ENCODE assay signal across 20 cellular contexts in the genomic region with DNA sequence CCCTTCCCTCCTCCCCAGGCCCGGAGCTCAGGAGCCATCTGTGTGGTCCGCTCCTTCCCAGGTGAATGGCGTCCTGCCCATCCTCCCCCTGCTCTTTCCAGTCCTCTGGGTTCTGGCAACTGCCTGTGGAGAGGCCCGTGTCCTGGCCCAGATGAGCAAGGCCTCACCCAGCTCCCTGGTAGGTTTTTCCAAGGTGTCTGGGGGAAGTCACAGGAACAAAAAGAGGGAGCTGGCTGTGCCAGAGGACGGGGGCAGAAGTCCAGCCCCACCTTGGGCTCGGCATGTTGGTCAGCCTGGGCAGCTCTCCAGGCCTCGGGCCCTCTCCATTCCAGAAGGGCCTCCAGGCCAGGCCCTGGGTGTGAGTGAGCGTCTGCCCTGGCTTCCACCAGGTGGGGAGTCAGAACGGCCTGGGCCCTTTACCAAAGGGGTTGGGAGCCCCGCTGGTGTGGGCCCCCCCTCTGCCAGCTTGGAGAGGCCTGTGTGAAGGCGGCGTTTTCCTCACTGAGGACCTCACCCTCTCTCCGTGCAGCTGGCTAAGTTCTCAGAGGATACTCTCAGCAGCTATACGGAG. TPM values are rescaled to one million over a fixed set of nuclear protein-coding genes. Genes with fewer than 3 reads are reported as not detected.
A peak's percentile ranks its signal among the peaks of the same experiment; 100 is the strongest.
DNase-seq lines count a peak whose midpoint lies in the region; ATAC-seq and TF ChIP-seq lines count a peak whose summit lies in the region.
"Had no signal": no experiment of that assay in that cellular context is flagged by ENCODE, and none has a peak within 500 bp of the region (broad histone marks: within the 10 kb centered on the region; RNA-seq: fewer than 3 reads in every experiment).

No MANE protein-coding gene starts in this region.

- WGBS in gastroesophageal sphincter (ENCODE audit: low coverage in 1 of 2), 2 donors: 40% methylated on average over 1 of the region's 14 CpGs; no CpG with 5 or more reads in 1 of the 2 donors

- POLR2A ChIA-PET in activated CD8-positive, alpha-beta T cell treated with anti-CD3 and anti-CD28 coated beads, Interleukin-2, amount 10 ng/mL, durations not matched to agents 7 days and 5 days (lab: Charles Lee): interaction anchor here (1.1 kb wide), 1 partner anchor 19 kb away, joined by 3 read pairs; no protein-coding TSS in a partner anchor
- POLR2A ChIA-PET in activated CD8-positive, alpha-beta T cell treated with anti-CD3 and anti-CD28 coated beads for 36 hours (lab: Charles Lee): interaction anchor here (0.6 kb wide), 1 partner anchor 260 kb away, joined by 3 read pairs; no protein-coding TSS in a partner anchor

- TF ChIP-seq POLR2A in gastroesophageal sphincter (IDR thresholded peaks at IDR 0.05): no peak

- no peak for ATAC-seq in activated CD8-positive, alpha-beta T cell treated with anti-CD3 and anti-CD28 coated beads, Interleukin-2, amount 10 ng/mL, durations not matched to agents 7 days and 5 days
- ATAC-seq in activated CD8-positive, alpha-beta T cell treated with anti-CD3 and anti-CD28 coated beads for 36 hours: no peak
- ATAC-seq in gastroesophageal sphincter: peak; percentile 20
- ATAC-seq in GM21529 (IDR thresholded peaks at IDR 0.05; ENCODE audit: unreplicated experiment): no peak

- CTCF ChIA-PET in activated CD8-positive, alpha-beta T cell treated with anti-CD3 and anti-CD28 coated beads, Interleukin-2, amount 10 ng/mL, durations not matched to agents 7 days and 5 days (lab: Charles Lee): no interaction called here
- CTCF ChIA-PET in activated CD8-positive, alpha-beta T cell treated with anti-CD3 and anti-CD28 coated beads for 36 hours (lab: Charles Lee): interaction anchor here (1.2 kb wide), 1 partner anchor 143 kb away, joined by 4 read pairs; a partner anchor contains a TSS

- intact Hi-C loops in activated CD8-positive, alpha-beta T cell treated with anti-CD3 and anti-CD28 coated beads for 36 hours (cut with micrococcal nuclease): no loop called here

- H3K4me3 Mint-ChIP-seq in activated CD8-positive, alpha-beta T cell treated with anti-CD3 and anti-CD28 coated beads, Interleukin-2, amount 10 ng/mL, durations not matched to agents 7 days and 5 days: no peak overlapping the region
- no peak overlapping the region for H3K4me3 Mint-ChIP-seq in activated CD8-positive, alpha-beta T cell treated with anti-CD3 and anti-CD28 coated beads for 36 hours
- H3K4me3 Mint-ChIP-seq: mesothelial cell of epicardium had no signal

- H3K27me3 ChIP-seq in gastroesophageal sphincter (no peaks in the 10 kb centered on the region), mucosa of rectum (ENCODE audit: control insufficient read depth in 2 of 2, insufficient read depth in 2 of 2, low read length in 2 of 2) (no peaks in the 10 kb centered on the region), subcutaneous abdominal adipose tissue (ENCODE audit: control insufficient read depth in 5 of 5, insufficient read depth in 4 of 5, low read length in 5 of 5) (no peaks in the 10 kb centered on the region)
- H3K27me3 ChIP-seq: BE2C, vagina had no signal

- H3K4me1 Mint-ChIP-seq in activated CD8-positive, alpha-beta T cell treated with anti-CD3 and anti-CD28 coated beads, Interleukin-2, amount 10 ng/mL, durations not matched to agents 7 days and 5 days (ENCODE audit: low read depth): peaks cover 28% of the 10 kb centered on the region
- H3K4me1 Mint-ChIP-seq in activated CD8-positive, alpha-beta T cell treated with anti-CD3 and anti-CD28 coated beads for 36 hours (ENCODE audit: low read depth): peaks cover 17% of the 10 kb centered on the region
- H3K4me1 Mint-ChIP-seq: mesothelial cell of epicardium had no signal

- no peak for TF ChIP-seq EP300 in gastroesophageal sphincter (IDR thresholded peaks at IDR 0.05)

- H3K36me3 Mint-ChIP-seq in activated CD8-positive, alpha-beta T cell treated with anti-CD3 and anti-CD28 coated beads, Interleukin-2, amount 10 ng/mL, durations not matched to agents 7 days and 5 days (ENCODE audit: low read depth): peaks cover 18% of the 10 kb centered on the region
- peaks cover 2% of the 10 kb centered on the region for H3K36me3 Mint-ChIP-seq in activated CD8-positive, alpha-beta T cell treated with anti-CD3 and anti-CD28 coated beads for 36 hours (ENCODE audit: low read depth)

- peaks cover 0 to 48% (median 16%) of the 10 kb centered on the region in 3 donors for H3K4me1 ChIP-seq in gastroesophageal sphincter
- H3K4me1 ChIP-seq in mucosa of rectum (ENCODE audit: control insufficient read depth in 2 of 2, insufficient read depth in 2 of 2, low read length in 2 of 2): peaks cover 16 to 20% of the 10 kb centered on the region in 2 donors
- peaks cover 6 to 63% (median 43%) of the 10 kb centered on the region in 5 donors for H3K4me1 ChIP-seq in subcutaneous abdominal adipose tissue (ENCODE audit: control insufficient read depth in 5 of 5, insufficient read depth in 5 of 5, low read length in 5 of 5)
- H3K4me1 ChIP-seq: BE2C, vagina had no signal

- H3K36me3 ChIP-seq in gastroesophageal sphincter: peaks cover 0 to 76% of the 10 kb centered on the region in 2 donors
- H3K36me3 ChIP-seq in mucosa of rectum (ENCODE audit: control insufficient read depth in 2 of 2, insufficient read depth in 2 of 2, low read length in 2 of 2): peaks cover 36 to 44% of the 10 kb centered on the region in 2 donors
- H3K36me3 ChIP-seq in subcutaneous abdominal adipose tissue (ENCODE audit: control insufficient read depth in 5 of 5, insufficient read depth in 5 of 5, low read length in 5 of 5): peaks cover 0 to 71% (median 57%) of the 10 kb centered on the region in 5 donors

- DNase-seq in activated CD8-positive, alpha-beta T cell treated with anti-CD3 and anti-CD28 coated beads, Interleukin-2, amount 10 ng/mL, durations not matched to agents 7 days and 5 days: no peak
- DNase-seq in activated CD8-positive, alpha-beta T cell treated with anti-CD3 and anti-CD28 coated beads for 36 hours: no peak
- DNase-seq in germinal center (ENCODE audit: low spot score): no peak
- no peak for DNase-seq in NCI-H2081 treated with DMSO at 0.1 percent for 48 hours (lab: John Stamatoyannopoulos, UW)
- DNase-seq: activated CD8-positive, alpha-beta memory T cell treated with anti-CD3 and anti-CD28 coated beads, Interleukin-2, amount 50 U/mL, for 48 hours; activated gamma-delta T cell; amygdala; BE2C; GOT3; hypothalamus; NCI-H2029; retina; stimulated activated naive CD4-positive, alpha-beta T cell treated with Interleukin-2 at 50 U/mL for 16 hours had no signal

- peak overlapping the region in 3 of 4 donors; percentile 52 to 69 (median 62) for H3K27ac ChIP-seq in gastroesophageal sphincter
- H3K27ac ChIP-seq in mucosa of rectum (ENCODE audit: low read depth in 2 of 2, low read length in 2 of 2): peak overlapping the region; percentile 52 to 85
- H3K27ac ChIP-seq in subcutaneous abdominal adipose tissue (ENCODE audit: low read depth, low read length): peak overlapping the region; percentile 20
- H3K27ac ChIP-seq: KMS-11, vagina had no signal

- H3K27ac Mint-ChIP-seq in activated CD8-positive, alpha-beta T cell treated with anti-CD3 and anti-CD28 coated beads, Interleukin-2, amount 10 ng/mL, durations not matched to agents 7 days and 5 days: peak overlapping the region; percentile 39
- no peak overlapping the region for H3K27ac Mint-ChIP-seq in activated CD8-positive, alpha-beta T cell treated with anti-CD3 and anti-CD28 coated beads for 36 hours
- H3K27ac Mint-ChIP-seq: mesothelial cell of epicardium had no signal

- no peaks in the 10 kb centered on the region for H3K27me3 Mint-ChIP-seq in activated CD8-positive, alpha-beta T cell treated with anti-CD3 and anti-CD28 coated beads, Interleukin-2, amount 10 ng/mL, durations not matched to agents 7 days and 5 days (ENCODE audit: low read depth)
- no peaks in the 10 kb centered on the region for H3K27me3 Mint-ChIP-seq in activated CD8-positive, alpha-beta T cell treated with anti-CD3 and anti-CD28 coated beads for 36 hours

- no peak for TF ChIP-seq CTCF in activated CD8-positive, alpha-beta T cell treated with anti-CD3 and anti-CD28 coated beads for 36 hours (IDR thresholded peaks at IDR 0.05)
- no peak for TF ChIP-seq CTCF in gastroesophageal sphincter (IDR thresholded peaks at IDR 0.05)

- peak overlapping the region in 1 of 2 donors; percentile 64 for H3K9ac ChIP-seq in mucosa of rectum (ENCODE audit: low read depth in 1 of 2, low read length in 2 of 2)
- H3K9ac ChIP-seq in subcutaneous abdominal adipose tissue (ENCODE audit: low read length in 5 of 5): peak overlapping the region in 1 of 5 donors; percentile 65
- H3K9ac ChIP-seq: KMS-11 had no signal

- H3K4me3 ChIP-seq in gastroesophageal sphincter (no peak overlapping the region), mucosa of rectum (ENCODE audit: low read length in 2 of 2) (peak overlapping the region in 1 of 2 donors; percentile 20), subcutaneous abdominal adipose tissue (ENCODE audit: low read depth in 1 of 5, low read length in 5 of 5) (no peak overlapping the region)
- H3K4me3 ChIP-seq: vagina had no signal

- no peaks in the 10 kb centered on the region for H3K9me3 Mint-ChIP-seq in activated CD8-positive, alpha-beta T cell treated with anti-CD3 and anti-CD28 coated beads, Interleukin-2, amount 10 ng/mL, durations not matched to agents 7 days and 5 days (ENCODE audit: insufficient read depth)
- H3K9me3 Mint-ChIP-seq in activated CD8-positive, alpha-beta T cell treated with anti-CD3 and anti-CD28 coated beads for 36 hours: no peaks in the 10 kb centered on the region
- H3K9me3 Mint-ChIP-seq: mesothelial cell of epicardium had no signal

- H3K9me3 ChIP-seq in gastroesophageal sphincter (no peaks in the 10 kb centered on the region), mucosa of rectum (ENCODE audit: control insufficient read depth in 2 of 2, low read length in 2 of 2) (no peaks in the 10 kb centered on the region), subcutaneous abdominal adipose tissue (ENCODE audit: control insufficient read depth in 5 of 5, low read length in 5 of 5) (no peaks in the 10 kb centered on the region)
- H3K9me3 ChIP-seq: BE2C, vagina had no signal

RNA-seq across cellular contexts. Expression of a gene that starts 25.1 kb away (rescaled TPM):
- under 1 TPM; 0.68 to 0.97 TPM for total RNA-seq in activated CD8-positive, alpha-beta T cell treated with anti-CD3 and anti-CD28 coated beads, Interleukin-2, amount 10 ng/mL, durations not matched to agents 7 days and 5 days
- 1 to 10 TPM; 2.2 to 2.5 TPM for total RNA-seq in activated CD8-positive, alpha-beta T cell treated with anti-CD3 and anti-CD28 coated beads for 36 hours
- total RNA-seq in gastroesophageal sphincter: 10 to 100 TPM; 13.7 to 46.0 (median 15.6) TPM

RNA-seq across cellular contexts. Expression of a gene that starts 26.1 kb away (rescaled TPM):
- 10 to 100 TPM; 76.6 to 77.8 TPM for total RNA-seq in activated CD8-positive, alpha-beta T cell treated with anti-CD3 and anti-CD28 coated beads, Interleukin-2, amount 10 ng/mL, durations not matched to agents 7 days and 5 days
- 10 to 100 TPM; 38.8 to 45.4 TPM for total RNA-seq in activated CD8-positive, alpha-beta T cell treated with anti-CD3 and anti-CD28 coated beads for 36 hours
- 10 to 100 TPM; 15.8 to 26.5 (median 17.1) TPM for total RNA-seq in gastroesophageal sphincter

RNA-seq across cellular contexts. Expression of a gene that starts 33.8 kb away (rescaled TPM):
- total RNA-seq in activated CD8-positive, alpha-beta T cell treated with anti-CD3 and anti-CD28 coated beads, Interleukin-2, amount 10 ng/mL, durations not matched to agents 7 days and 5 days: 10 to 100 TPM; 81.9 to 84.8 TPM
- 10 to 100 TPM; 55.3 to 56.4 TPM for total RNA-seq in activated CD8-positive, alpha-beta T cell treated with anti-CD3 and anti-CD28 coated beads for 36 hours
- 10 to 100 TPM; 31.0 to 50.3 (median 42.8) TPM for total RNA-seq in gastroesophageal sphincter

RNA-seq across cellular contexts. Expression of a gene that starts 35.2 kb away (rescaled TPM):
- 10 to 100 TPM; 19.3 to 19.8 TPM for total RNA-seq in activated CD8-positive, alpha-beta T cell treated with anti-CD3 and anti-CD28 coated beads, Interleukin-2, amount 10 ng/mL, durations not matched to agents 7 days and 5 days
- 1 to 10 TPM; 7.2 to 7.4 TPM for total RNA-seq in activated CD8-positive, alpha-beta T cell treated with anti-CD3 and anti-CD28 coated beads for 36 hours
- 1 to 10 TPM; 2.3 to 7.9 (median 5.8) TPM for total RNA-seq in gastroesophageal sphincter

Comparison
In these comparisons a context has a peak if more than half of its experiments do, and no peak if none do; other contexts are left out.
1. RNA of a gene that starts 25.1 kb away (total RNA-seq): 13.7 to 46.0 TPM in gastroesophageal sphincter; 2.2 to 2.5 TPM in activated CD8-positive, alpha-beta T cell treated with anti-CD3 and anti-CD28 coated beads for 36 hours and 0.68 to 0.97 TPM in activated CD8-positive, alpha-beta T cell treated with anti-CD3 and anti-CD28 coated beads, Interleukin-2, amount 10 ng/mL, durations not matched to agents 7 days and 5 days; every median in the first group is over 4 times any median in the second.
2. Peak in every context shown above with its lines, with median percentiles within 50 percentile points of each other: H3K27ac ChIP-seq.